ENCODE assay signal across 1 cellular context in genomic region chr4:139153411-139154133, GRCh38.
TF ChIP-seq lines count a peak whose summit lies in the region.

No MANE protein-coding gene starts in this region.

TF ChIP-seq in HepG2, 621 proteins besides CTCF, POLR2A, EP300 and RAD21 (continued from another document):
- peak; percentile 69; the same call in 1 of the 2 replicates for TF ChIP-seq ZNF281 (CRISPR knock-in tag; IDR thresholded peaks at IDR 0.05; ENCODE audit: borderline replicate concordance)
- no peak for TF ChIP-seq IRF1 (CRISPR knock-in tag; IDR thresholded peaks at IDR 0.05; ENCODE audit: low read depth)
- 0 out of 2 replicates have a peak, but pooled peaks have one; percentile 30 for TF ChIP-seq ZBTB20 (CRISPR knock-in tag; IDR thresholded peaks at IDR 0.05; ENCODE audit: borderline replicate concordance, low read depth)
- no peak for TF ChIP-seq TEF (CRISPR knock-in tag; IDR thresholded peaks at IDR 0.05)
- TF ChIP-seq HOMEZ (CRISPR knock-in tag; IDR thresholded peaks at IDR 0.05; ENCODE audit: low read depth) = 0 out of 2 replicates have a peak, but pooled peaks have one; percentile 31
- no peak for TF ChIP-seq ZFX (CRISPR knock-in tag; IDR thresholded peaks at IDR 0.05; ENCODE audit: low read depth)
- TF ChIP-seq ZUFSP (CRISPR knock-in tag; IDR thresholded peaks at IDR 0.05; ENCODE audit: borderline replicate concordance) = no peak
- TF ChIP-seq ELF1 (CRISPR knock-in tag; IDR thresholded peaks at IDR 0.05) = no peak
- TF ChIP-seq NCOA1 (CRISPR knock-in tag; IDR thresholded peaks at IDR 0.05) = no peak
- no peak for TF ChIP-seq ZNF451 (CRISPR knock-in tag; IDR thresholded peaks at IDR 0.05)
- TF ChIP-seq MTF2 (CRISPR knock-in tag; IDR thresholded peaks at IDR 0.05; ENCODE audit: borderline replicate concordance) = no peak
- no peak for TF ChIP-seq ZNF616 (CRISPR knock-in tag; IDR thresholded peaks at IDR 0.05; ENCODE audit: low read depth)
- no peak for TF ChIP-seq KDM3A (CRISPR knock-in tag; IDR thresholded peaks at IDR 0.05; ENCODE audit: low read depth)
- no peak for TF ChIP-seq ZMYM2 (CRISPR knock-in tag; IDR thresholded peaks at IDR 0.05)
- peak; percentile 12; the same call in 1 of the 2 replicates for TF ChIP-seq CREM (IDR thresholded peaks at IDR 0.05)
- no peak for TF ChIP-seq CREM (CRISPR knock-in tag; IDR thresholded peaks at IDR 0.05)
- TF ChIP-seq KAT8 (CRISPR knock-in tag; IDR thresholded peaks at IDR 0.05) = no peak
- no peak for TF ChIP-seq LRRFIP1 (CRISPR knock-in tag; conservative IDR thresholded peaks at IDR 0.05)
- TF ChIP-seq ZNF441 (CRISPR knock-in tag; IDR thresholded peaks at IDR 0.05; ENCODE audit: borderline replicate concordance) = no peak
- no peak for TF ChIP-seq RCOR2 (CRISPR knock-in tag; IDR thresholded peaks at IDR 0.05)
- TF ChIP-seq TAF15 (IDR thresholded peaks at IDR 0.05; ENCODE audit: low read depth, low read length, poor library complexity, severe bottlenecking) = no peak
- no peak for TF ChIP-seq ZNF607 (CRISPR knock-in tag; IDR thresholded peaks at IDR 0.05; ENCODE audit: borderline replicate concordance)
